In the genomic region with DNA sequence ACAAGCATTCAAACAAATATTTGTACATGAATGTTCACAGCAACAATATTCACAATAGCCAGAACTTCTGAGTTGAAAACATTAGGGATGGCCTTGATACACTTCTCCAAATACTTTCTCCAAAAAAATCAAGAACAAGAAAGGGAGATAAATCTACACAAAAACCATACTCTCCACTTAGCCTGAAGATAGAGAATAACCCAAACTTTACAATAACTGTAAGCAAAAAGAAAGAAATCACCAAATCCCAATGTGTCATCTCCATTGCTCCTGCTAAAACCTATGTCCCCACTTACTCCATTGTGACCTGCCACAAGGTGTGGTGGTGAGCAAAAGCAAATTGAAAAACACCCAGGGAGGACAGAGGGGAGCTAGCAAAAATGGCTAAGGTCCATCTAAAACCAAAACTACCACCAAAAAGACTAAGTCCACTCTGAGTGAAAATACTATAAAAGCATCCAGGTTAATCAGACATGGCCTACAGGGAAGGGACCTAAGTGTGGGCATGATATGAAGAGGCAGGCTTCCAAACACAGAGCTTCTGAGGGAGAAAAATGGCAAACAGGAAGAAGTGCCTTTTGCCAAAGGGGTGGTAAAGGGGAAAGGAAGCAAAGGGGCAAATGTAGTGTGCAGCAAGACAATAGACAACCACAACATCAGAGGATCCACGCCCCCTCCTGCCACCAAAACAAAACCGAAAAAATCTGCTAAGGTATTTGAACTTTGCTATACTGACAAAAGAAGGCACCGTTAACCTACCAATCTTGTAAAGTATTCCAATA, we compare ENCODE assay signal across 31 cellular contexts.
"Had no signal": no experiment of that assay in that cellular context is flagged by ENCODE, and none has a peak within 500 bp of the region (broad histone marks: within the 10 kb centered on the region; RNA-seq: fewer than 3 reads in every experiment).

No MANE protein-coding gene starts in this region.

- H3K27ac ChIP-seq: ascending aorta, body of pancreas, RWPE1, SJCRH30 had no signal

- FAIRE-seq: bronchial epithelial cell, K562 had no signal

- H3K27ac Mint-ChIP-seq: activated B cell treated with CpG ODN at 0.5 μM for 24 hours; activated CD4-positive, alpha-beta T cell treated with anti-CD3 and anti-CD28 coated beads, Interleukin-2, amount 10 ng/mL, durations not matched to agents 24 days and 14 days; activated CD8-positive, alpha-beta memory T cell treated with anti-CD3 and anti-CD28 coated beads, Interleukin-2, amount 10 ng/mL, durations not matched to agents 7 days and 5 days; activated T-cell treated with anti-CD3 and anti-CD28 coated beads, Interleukin-2, amount 50 U/mL, for 24 hours; activated T-helper 1 cell treated with anti-CD3 and anti-CD28 coated beads, Interleukin-12 subunit alpha, Interleukin-12 subunit beta, Interleukin-2, Interleukin-4 antibody, amounts not matched to agents 30 ng/mL and 10 ng/mL and 1 ng/mL, durations not matched to agents 14 hours and 24 hours and 36 hours; T-helper 1 cell treated with Interleukin-12 subunit alpha and Interleukin-12 subunit beta and Interleukin-4 antibody, amounts not matched to agents 30 μg/mL and 1 μg/mL, for 36 hours had no signal

- H3K4me1 ChIP-seq: ascending aorta, body of pancreas, SJCRH30 had no signal

- H3K9me3 Mint-ChIP-seq: activated B cell treated with CpG ODN at 0.5 μM for 24 hours; activated CD4-positive, alpha-beta T cell treated with anti-CD3 and anti-CD28 coated beads, Interleukin-2, amount 10 ng/mL, durations not matched to agents 24 days and 14 days; activated T-cell treated with anti-CD3 and anti-CD28 coated beads, Interleukin-2, amount 50 U/mL, for 24 hours; activated T-helper 1 cell treated with anti-CD3 and anti-CD28 coated beads, Interleukin-12 subunit alpha, Interleukin-12 subunit beta, Interleukin-2, Interleukin-4 antibody, amounts not matched to agents 30 ng/mL and 10 ng/mL and 1 ng/mL, durations not matched to agents 14 hours and 24 hours and 36 hours; T-helper 1 cell treated with Interleukin-12 subunit alpha and Interleukin-12 subunit beta and Interleukin-4 antibody, amounts not matched to agents 30 μg/mL and 1 μg/mL, for 36 hours had no signal

- H3K27me3 Mint-ChIP-seq: activated B cell treated with CpG ODN at 0.5 μM for 24 hours; activated CD4-positive, alpha-beta T cell treated with anti-CD3 and anti-CD28 coated beads, Interleukin-2, amount 10 ng/mL, durations not matched to agents 24 days and 14 days; activated CD8-positive, alpha-beta memory T cell treated with anti-CD3 and anti-CD28 coated beads, Interleukin-2, amount 10 ng/mL, durations not matched to agents 7 days and 5 days; activated T-cell treated with anti-CD3 and anti-CD28 coated beads, Interleukin-2, amount 50 U/mL, for 24 hours had no signal

- DNase-seq: activated B cell treated with CpG ODN at 0.5 μM for 24 hours; activated CD4-positive, alpha-beta T cell treated with anti-CD3 and anti-CD28 coated beads for 1 hour; activated CD4-positive, alpha-beta T cell treated with anti-CD3 and anti-CD28 coated beads, Interleukin-2, amount 10 ng/mL, durations not matched to agents 24 days and 14 days; activated CD4-positive, alpha-beta T cell treated with anti-CD3 and anti-CD28 coated beads, Interleukin-2, amount 50 U/mL, for 48 hours; activated CD8-positive, alpha-beta memory T cell treated with anti-CD3 and anti-CD28 coated beads, Interleukin-2, amount 10 ng/mL, durations not matched to agents 7 days and 5 days; activated effector memory CD4-positive, alpha-beta T cell treated with anti-CD3 and anti-CD28 coated beads, Interleukin-2, amount 50 U/mL, for 16 hours; activated naive CD4-positive, alpha-beta T cell treated with Interleukin-2 at 50 U/mL for 16 hours; activated T-cell treated with anti-CD3 and anti-CD28 coated beads, Interleukin-2, amount 50 U/mL, for 24 hours; amniotic stem cell; body of pancreas; central memory CD4-positive, alpha-beta T cell; Karpas-422; MM.1S; NCI-H1105; NCI-H1436; NCI-H1694 treated with DMSO at 0.1 percent for 48 hours; NCI-H2029 treated with DMSO at 0.1 percent for 48 hours; NCI-H510A treated with DMSO at 0.1 percent for 48 hours; NCI-H69; NK-92 treated with Interleukin-12 subunit alpha and Interleukin-12 subunit beta, amount 100 ng/mL, for 24 hours; OCI-M1; Right ventricle myocardium superior; SJCRH30 had no signal

- H3K9me3 ChIP-seq: ascending aorta, body of pancreas, SJCRH30 had no signal

- H3K4me3 Mint-ChIP-seq: activated B cell treated with CpG ODN at 0.5 μM for 24 hours; activated CD4-positive, alpha-beta T cell treated with anti-CD3 and anti-CD28 coated beads, Interleukin-2, amount 10 ng/mL, durations not matched to agents 24 days and 14 days; activated CD8-positive, alpha-beta memory T cell treated with anti-CD3 and anti-CD28 coated beads, Interleukin-2, amount 10 ng/mL, durations not matched to agents 7 days and 5 days; activated T-cell treated with anti-CD3 and anti-CD28 coated beads, Interleukin-2, amount 50 U/mL, for 24 hours; activated T-helper 1 cell treated with anti-CD3 and anti-CD28 coated beads, Interleukin-12 subunit alpha, Interleukin-12 subunit beta, Interleukin-2, Interleukin-4 antibody, amounts not matched to agents 30 ng/mL and 10 ng/mL and 1 ng/mL, durations not matched to agents 14 hours and 24 hours and 36 hours; T-helper 1 cell treated with Interleukin-12 subunit alpha and Interleukin-12 subunit beta and Interleukin-4 antibody, amounts not matched to agents 30 μg/mL and 1 μg/mL, for 36 hours had no signal

- H3K27me3 ChIP-seq: ascending aorta, body of pancreas, SJCRH30 had no signal

- ATAC-seq: activated CD8-positive, alpha-beta memory T cell treated with anti-CD3 and anti-CD28 coated beads, Interleukin-2, amount 10 ng/mL, durations not matched to agents 7 days and 5 days; body of pancreas; K562; Panc1; SK-N-SH treated with all-trans-retinoic acid at 6 μM for 48 hours had no signal

- H3K4me3 ChIP-seq: ascending aorta, body of pancreas, K562, SJCRH30 had no signal

- H3K4me1 Mint-ChIP-seq: activated B cell treated with CpG ODN at 0.5 μM for 24 hours had no signal
